ENCODE assay signal across 8 cellular contexts in the genomic region with DNA sequence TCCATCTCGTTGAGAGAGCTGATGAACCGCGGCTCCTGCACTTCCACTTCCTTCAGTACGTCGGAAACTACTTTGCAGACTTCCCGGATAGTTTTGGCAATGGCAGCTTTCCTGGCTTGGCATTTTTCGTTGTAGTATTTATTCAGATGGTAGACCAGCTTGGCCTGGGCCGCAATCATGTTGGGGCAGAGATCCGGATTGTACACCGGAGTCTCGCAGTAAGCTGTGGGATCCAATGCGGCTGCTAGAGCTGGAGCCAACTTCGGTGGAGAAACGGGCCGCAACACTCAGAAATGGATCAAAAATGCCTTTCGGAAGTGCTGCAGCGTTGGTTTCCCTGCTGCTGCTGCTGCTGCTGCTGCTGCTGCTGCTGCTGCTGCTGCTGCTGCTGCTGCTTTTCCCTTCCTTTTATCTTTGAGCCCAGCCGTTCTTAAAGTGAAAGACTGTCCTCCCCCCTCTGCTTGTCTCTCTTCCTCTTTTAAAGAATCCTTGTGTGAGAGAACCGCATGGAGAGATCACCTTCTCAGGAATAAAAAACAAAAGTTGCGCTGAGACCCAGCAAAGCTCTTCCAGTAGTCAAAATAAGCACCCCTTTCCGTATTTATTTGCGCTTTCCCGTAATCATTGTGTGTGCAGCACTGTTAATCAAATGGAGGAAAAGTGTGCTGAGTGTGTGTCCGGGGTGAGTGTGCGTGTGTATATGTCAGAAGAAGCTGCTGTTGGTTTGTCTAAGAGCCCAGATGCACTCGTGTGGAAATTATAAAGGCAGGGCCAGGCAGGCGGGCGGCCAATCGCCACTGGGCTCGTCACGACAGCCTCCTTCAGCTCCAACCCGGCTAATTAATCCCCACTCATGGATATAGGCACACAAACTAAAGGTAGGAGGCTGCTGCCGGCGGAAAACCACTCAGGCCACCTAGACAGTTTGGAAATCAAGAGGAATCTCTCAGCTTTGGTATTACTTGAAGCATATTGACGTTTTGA. TPM values are rescaled to one million over a fixed set of nuclear protein-coding genes. Genes with fewer than 3 reads are reported as not detected.
A peak's percentile ranks its signal among the peaks of the same experiment; 100 is the strongest.
DNase-seq lines count a peak whose midpoint lies in the region; FAIRE-seq and TF ChIP-seq lines count a peak whose summit lies in the region.

A gene (minus strand): TSS at position 730 of the 984 bp plus-strand sequence. CDS start 551 bp downstream, at position 179.

- CTCF ChIA-PET in A673 (lab: Charles Lee) (interaction anchor here (0.5 kb wide), 1 partner anchor 76 kb away, joined by 3 read pairs; no protein-coding TSS in a partner anchor), SK-N-SH (lab: Yijun Ruan, JAX) (interaction anchor here (0.7 to 2.2 kb wide), 10 partner anchors 10 to 342 kb away, joined by 3 to 8 read pairs (median 4); no protein-coding TSS in a partner anchor)

- TF ChIP-seq RAD21 in SK-N-SH (IDR thresholded peaks at IDR 0.05; ENCODE audit: low read length): peak; percentile 22; the same call in 1 of the 2 replicates

- peak in 1 of 2 experiments; percentile 23; a peak in 1 of 4 replicates for TF ChIP-seq EP300 in SK-N-SH (IDR thresholded peaks at IDR 0.05; ENCODE audit: borderline replicate concordance in 1 of 2, low read depth in 1 of 2, low read length in 1 of 2)

- peak within 1 kb of the TSS; percentile 50 for H3K4me3 ChIP-seq in A673 (ENCODE audit: low read depth, low read length, poor library complexity, severe bottlenecking)
- peak within 1 kb of the TSS; percentile 64 to 82 for H3K4me3 ChIP-seq in SK-N-SH (ENCODE audit: low read depth in 2 of 2, low read length in 1 of 2)
- peak within 1 kb of the TSS; percentile 57 to 71 for H3K4me3 ChIP-seq in mucosa of rectum (ENCODE audit: low read length in 2 of 2)

- POLR2A ChIA-PET in A673 (lab: Charles Lee; ENCODE audit: low non-redundant PET) (no interaction called here), SK-N-SH (lab: Yijun Ruan, JAX) (interaction anchor here (0.5 to 2.9 kb wide), 40 partner anchors 8 to 1599 kb away, joined by 3 to 61 read pairs (median 4); no protein-coding TSS in a partner anchor)

- intact Hi-C loops in A673 (cut with micrococcal nuclease; ENCODE audit: unreplicated experiment): no loop called here

- no peaks in the 10 kb centered on the region for H3K4me1 ChIP-seq in A673 (ENCODE audit: insufficient read depth, low read length, poor library complexity, severe bottlenecking)
- H3K4me1 ChIP-seq in SK-N-SH (ENCODE audit: control insufficient read depth in 1 of 2, insufficient read depth in 2 of 2, low read depth in 1 of 2, low read length in 1 of 2): peaks cover 2 to 6% of the 10 kb centered on the region in 2 experiments; a peak in 3 of 4 replicates
- peaks cover 0 to 4% of the 10 kb centered on the region in 2 donors for H3K4me1 ChIP-seq in mucosa of rectum (ENCODE audit: control insufficient read depth in 2 of 2, insufficient read depth in 2 of 2, low read length in 2 of 2)

- peaks cover 54% of the 10 kb centered on the region for H3F3A ChIP-seq in SK-N-SH (replicated peaks; ENCODE audit: insufficient read depth)

- FAIRE-seq in H54 (lab: Jason Lieb, UNC) (no peak), urothelium cell line (lab: Jason Lieb, UNC) (peak; percentile 27)

- no peak for TF ChIP-seq POLR2A in H54 (IDR thresholded peaks at IDR 0.05; ENCODE audit: low read depth, low read length)
- no peak for TF ChIP-seq POLR2A in erythroblast (IDR thresholded peaks at IDR 0.05; ENCODE audit: low read length)

- no peak within 1 kb of the TSS for H3K27ac ChIP-seq in A673 (ENCODE audit: low read depth, low read length, poor library complexity, severe bottlenecking)
- H3K27ac ChIP-seq in SK-N-SH (ENCODE audit: low read depth in 2 of 2, low read length in 1 of 2): peak within 1 kb of the TSS; percentile 93 to 99
- peak within 1 kb of the TSS in 1 of 2 donors; percentile 1 for H3K27ac ChIP-seq in mucosa of rectum (ENCODE audit: low read depth in 2 of 2, low read length in 2 of 2)

- H4K20me1 ChIP-seq in SK-N-SH (ENCODE audit: insufficient read depth): no peaks in the 10 kb centered on the region; the same call in 1 of the 2 replicates

- H3K36me3 ChIP-seq in A673 (ENCODE audit: insufficient read depth, low read length, poor library complexity, severe bottlenecking): no peaks in the 10 kb centered on the region
- H3K36me3 ChIP-seq in SK-N-SH (replicated peaks in 1 of 2; ENCODE audit: control insufficient read depth in 1 of 2, insufficient read depth in 2 of 2, low read length in 1 of 2): peaks cover 25 to 28% of the 10 kb centered on the region in 2 experiments
- H3K36me3 ChIP-seq in mucosa of rectum (ENCODE audit: control insufficient read depth in 2 of 2, insufficient read depth in 2 of 2, low read length in 2 of 2): no peaks in the 10 kb centered on the region

- no TSS peak for BruUV-seq in A673 (replicated peaks; lab: Mats Ljungman, UMichigan)

- H3K9me3 ChIP-seq in A673 (ENCODE audit: low read depth, low read length, poor library complexity, severe bottlenecking): no peaks in the 10 kb centered on the region
- H3K9me3 ChIP-seq in SK-N-SH: no peaks in the 10 kb centered on the region
- H3K9me3 ChIP-seq in mucosa of rectum (ENCODE audit: control insufficient read depth in 2 of 2, low read length in 2 of 2): no peaks in the 10 kb centered on the region

- 9% methylated on average over 30 of the region's 35 CpGs for WGBS in SK-N-SH (ENCODE audit: low lambda C conversion rate)

- no peak within 1 kb of the TSS for H2AFZ ChIP-seq in SK-N-SH (ENCODE audit: low read depth)

- DNase-seq in A673 (ENCODE audit: low spot score): no peak
- DNase-seq in H54 (ENCODE audit: insufficient read length, low spot score): peak; percentile 14
- DNase-seq in SK-N-SH: peak; percentile 90
- peak; percentile 21 to 24 for DNase-seq in erythroblast (lab: John Stamatoyannopoulos, UW)
- DNase-seq in urothelium cell line (ENCODE audit: low spot score): peak; percentile 13
- DNase-seq in T-helper 9 cell: no peak
- no peak for DNase-seq in LoVo (ENCODE audit: low spot score)

- TF ChIP-seq CTCF in A673 (conservative IDR thresholded peaks at IDR 0.05; ENCODE audit: low read depth, low read length): no peak
- TF ChIP-seq CTCF in SK-N-SH (IDR thresholded peaks at IDR 0.05): no peak

- H3K27me3 ChIP-seq in A673 (replicated peaks; ENCODE audit: insufficient read depth, low read depth, low read length, poor library complexity) (no peaks in the 10 kb centered on the region), SK-N-SH (ENCODE audit: insufficient read depth) (no peaks in the 10 kb centered on the region), mucosa of rectum (ENCODE audit: control insufficient read depth in 2 of 2, insufficient read depth in 2 of 2, low read length in 2 of 2) (peaks cover 26 to 39% of the 10 kb centered on the region in 2 donors)

- H3K9me2 ChIP-seq in SK-N-SH: no peaks in the 10 kb centered on the region

- peak within 1 kb of the TSS; percentile 82 for H3K4me2 ChIP-seq in SK-N-SH

- H3K9ac ChIP-seq in SK-N-SH (peak within 1 kb of the TSS; percentile 89), mucosa of rectum (ENCODE audit: low read depth in 1 of 2, low read length in 2 of 2) (peak within 1 kb of the TSS; percentile 8 to 56)

- peaks cover 100% of the 10 kb centered on the region for H3K79me2 ChIP-seq in SK-N-SH (ENCODE audit: insufficient read depth)

TF ChIP-seq in SK-N-SH, 30 proteins besides CTCF, POLR2A, EP300 and RAD21 (continues in another document):
- TF ChIP-seq ELF1 (IDR thresholded peaks at IDR 0.05): 0 out of 2 replicates have a peak, but pooled peaks have one; percentile 1
- TF ChIP-seq POLR2AphosphoS5 (IDR thresholded peaks at IDR 0.05; ENCODE audit: low read depth, low read length): peak; percentile 99
- peak; percentile 94 for TF ChIP-seq MXI1 (IDR thresholded peaks at IDR 0.05; ENCODE audit: low read depth, low read length)
- TF ChIP-seq CHD2 (IDR thresholded peaks at IDR 0.05; ENCODE audit: low read length, partially characterized antibody): peak; percentile 18
- TF ChIP-seq RFX5 (IDR thresholded peaks at IDR 0.05; ENCODE audit: low read length): peak; percentile 80; the same call in 1 of the 2 replicates
- no peak for TF ChIP-seq GABPA (IDR thresholded peaks at IDR 0.05; ENCODE audit: low read depth)
- TF ChIP-seq, protein P1, sequence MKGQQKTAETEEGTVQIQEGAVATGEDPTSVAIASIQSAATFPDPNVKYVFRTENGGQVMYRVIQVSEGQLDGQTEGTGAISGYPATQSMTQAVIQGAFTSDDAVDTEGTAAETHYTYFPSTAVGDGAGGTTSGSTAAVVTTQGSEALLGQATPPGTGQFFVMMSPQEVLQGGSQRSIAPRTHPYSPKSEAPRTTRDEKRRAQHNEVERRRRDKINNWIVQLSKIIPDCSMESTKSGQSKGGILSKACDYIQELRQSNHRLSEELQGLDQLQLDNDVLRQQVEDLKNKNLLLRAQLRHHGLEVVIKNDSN (IDR thresholded peaks at IDR 0.05; ENCODE audit: borderline replicate concordance, low read depth): no peak
- no peak; the same call in 1 of the 2 replicates for TF ChIP-seq FOXJ3 (CRISPR knock-in tag; IDR thresholded peaks at IDR 0.05)
- TF ChIP-seq, protein P2, sequence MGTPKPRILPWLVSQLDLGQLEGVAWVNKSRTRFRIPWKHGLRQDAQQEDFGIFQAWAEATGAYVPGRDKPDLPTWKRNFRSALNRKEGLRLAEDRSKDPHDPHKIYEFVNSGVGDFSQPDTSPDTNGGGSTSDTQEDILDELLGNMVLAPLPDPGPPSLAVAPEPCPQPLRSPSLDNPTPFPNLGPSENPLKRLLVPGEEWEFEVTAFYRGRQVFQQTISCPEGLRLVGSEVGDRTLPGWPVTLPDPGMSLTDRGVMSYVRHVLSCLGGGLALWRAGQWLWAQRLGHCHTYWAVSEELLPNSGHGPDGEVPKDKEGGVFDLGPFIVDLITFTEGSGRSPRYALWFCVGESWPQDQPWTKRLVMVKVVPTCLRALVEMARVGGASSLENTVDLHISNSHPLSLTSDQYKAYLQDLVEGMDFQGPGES (IDR thresholded peaks at IDR 0.05; ENCODE audit: low read depth, low read length): no peak
- TF ChIP-seq, protein P3, sequence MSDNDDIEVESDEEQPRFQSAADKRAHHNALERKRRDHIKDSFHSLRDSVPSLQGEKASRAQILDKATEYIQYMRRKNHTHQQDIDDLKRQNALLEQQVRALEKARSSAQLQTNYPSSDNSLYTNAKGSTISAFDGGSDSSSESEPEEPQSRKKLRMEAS (IDR thresholded peaks at IDR 0.05; ENCODE audit: low read depth): peak; percentile 64
- TF ChIP-seq RXRA (IDR thresholded peaks at IDR 0.05; ENCODE audit: borderline replicate concordance, low read depth): no peak
- no peak for TF ChIP-seq RCOR1 (IDR thresholded peaks at IDR 0.05; ENCODE audit: low read length)
- no peak for TF ChIP-seq NRF1 (IDR thresholded peaks at IDR 0.05; ENCODE audit: low read depth, low read length)
- 0 out of 2 replicates have a peak, but pooled peaks have one; percentile 12 for TF ChIP-seq TCF12 (IDR thresholded peaks at IDR 0.05)
- peak; percentile 10; the same call in 1 of the 2 replicates for TF ChIP-seq NFIC (IDR thresholded peaks at IDR 0.05; ENCODE audit: borderline replicate concordance)
- TF ChIP-seq TAF1 (IDR thresholded peaks at IDR 0.05; ENCODE audit: borderline replicate concordance, low read depth, low read length): peak; percentile 97

RNA-seq across cellular contexts. Expression of the gene that starts here (rescaled TPM):
- total RNA-seq in A673 (2021): not detected in 2 replicates
- 42.3 and 44.8 TPM in 2 replicates for polyA plus RNA-seq in SK-N-SH (2012; rRNA removed)
- 41.2 and 45.8 TPM in 2 replicates for polyA plus RNA-seq in SK-N-SH (2012; cell fraction: cytosol; rRNA removed)
- 21.8 and 27.7 TPM in 2 replicates for polyA plus RNA-seq in SK-N-SH (2012; cell fraction: nucleus; rRNA removed)

Comparison
In these comparisons a context has a peak if more than half of its experiments do, and no peak if none do; other contexts are left out.
1. DNase-seq: peak in H54 (single experiment), SK-N-SH (single experiment), erythroblast (2 of 2) and urothelium cell line (single experiment); none in A673 (single experiment), T-helper 9 cell (single experiment) and LoVo (single experiment).
2. Peak in every context shown above with its lines, with median percentiles within 50 percentile points of each other: H3K4me3 ChIP-seq.